ENCODE assay signal across 21 cellular contexts in genomic region chr5:180289433-180289832, GRCh38. TPM values are rescaled to one million over a fixed set of nuclear protein-coding genes. Genes with fewer than 3 reads are reported as not detected.
A peak's percentile ranks its signal among the peaks of the same experiment; 100 is the strongest.
DNase-seq lines count a peak whose midpoint lies in the region; ATAC-seq and TF ChIP-seq lines count a peak whose summit lies in the region.
"Had no signal": no experiment of that assay in that cellular context is flagged by ENCODE, and none has a peak within 500 bp of the region (broad histone marks: within the 10 kb centered on the region; RNA-seq: fewer than 3 reads in every experiment).

No MANE protein-coding gene starts in this region.

- POLR2A ChIA-PET in SK-N-SH (lab: Yijun Ruan, JAX): no interaction called here
- POLR2A ChIA-PET in activated CD4-positive, alpha-beta memory T cell treated with anti-CD3 and anti-CD28 coated beads for 36 hours (lab: Charles Lee): no interaction called here

- H3K9me3 ChIP-seq in CD4-positive, CD25-positive, alpha-beta regulatory T cell (ENCODE audit: control insufficient read depth in 2 of 2, low read length in 2 of 2): no peaks in the 10 kb centered on the region
- H3K9me3 ChIP-seq in SK-N-SH (no peaks in the 10 kb centered on the region), SJCRH30 (replicated peaks) (peaks cover 7% of the 10 kb centered on the region)
- H3K9me3 ChIP-seq: neutrophil, Peyer's patch, uterus had no signal

- peak overlapping the region in 3 of 4 donors; percentile 46 to 84 (median 62) for H3K4me3 Mint-ChIP-seq in CD4-positive, CD25-positive, alpha-beta regulatory T cell
- no peak overlapping the region for H3K4me3 Mint-ChIP-seq in activated CD4-positive, alpha-beta memory T cell treated with anti-CD3 and anti-CD28 coated beads for 36 hours
- H3K4me3 Mint-ChIP-seq: dendritic cell treated with granulocyte-macrophage colony-stimulating factor and Interleukin-4, amounts not matched to agents 40 ng/mL and 50 ng/mL, for 4 days had no signal

- H3K36me3 ChIP-seq in CD4-positive, CD25-positive, alpha-beta regulatory T cell (ENCODE audit: control insufficient read depth, insufficient read depth, low read length): peaks cover 12% of the 10 kb centered on the region
- H3K36me3 ChIP-seq in SK-N-SH (replicated peaks in 1 of 2; ENCODE audit: control insufficient read depth in 1 of 2, insufficient read depth in 2 of 2, low read length in 1 of 2) (peaks cover 4 to 13% of the 10 kb centered on the region in 2 experiments), SJCRH30 (peaks cover 25% of the 10 kb centered on the region)
- H3K36me3 ChIP-seq: Peyer's patch, uterus had no signal

- TF ChIP-seq RAD21 in SK-N-SH (IDR thresholded peaks at IDR 0.05; ENCODE audit: low read length): no peak

- peaks cover 12% of the 10 kb centered on the region for H4K20me1 ChIP-seq in SK-N-SH (ENCODE audit: insufficient read depth)

- no peak overlapping the region for H2AFZ ChIP-seq in SK-N-SH (ENCODE audit: low read depth)

- H3K9me2 ChIP-seq in SK-N-SH: no peaks in the 10 kb centered on the region

- no peak for DNase-seq in CD4-positive, CD25-positive, alpha-beta regulatory T cell
- DNase-seq in HPDE6-E6E7 (ENCODE audit: extremely low spot score): peak; percentile 34
- peak; percentile 62 for DNase-seq in SK-N-SH
- DNase-seq in left lobe of liver (ENCODE audit: low spot score): no peak
- no peak for DNase-seq in SJCRH30
- no peak for DNase-seq in activated CD4-positive, alpha-beta memory T cell treated with anti-CD3 and anti-CD28 coated beads for 36 hours
- DNase-seq: activated CD4-positive, alpha-beta T cell treated with anti-CD3 and anti-CD28 coated beads, Interleukin-2, amount 10 ng/mL, durations not matched to agents 24 days and 14 days; activated T-cell treated with anti-CD3 and anti-CD28 coated beads, Interleukin-2, amount 50 U/mL, for 72 hours; amniotic stem cell; H7; KBM-7; NCI-H187 treated with DMSO at 0.1 percent for 48 hours; Peyer's patch; stimulated activated naive CD4-positive, alpha-beta T cell; T-helper 2 cell; uterus had no signal

- no peak overlapping the region for H3K27ac ChIP-seq in CD4-positive, CD25-positive, alpha-beta regulatory T cell (ENCODE audit: insufficient read depth, low read length, poor library complexity, severe bottlenecking)
- H3K27ac ChIP-seq in SK-N-SH (ENCODE audit: low read depth in 2 of 2, low read length in 1 of 2) (no peak overlapping the region; a peak in 1 of 4 replicates), SJCRH30 (no peak overlapping the region)
- H3K27ac ChIP-seq: neutrophil, Peyer's patch, uterus had no signal

- no peak overlapping the region for H3K4me3 ChIP-seq in CD4-positive, CD25-positive, alpha-beta regulatory T cell (ENCODE audit: low read depth, low read length)
- H3K4me3 ChIP-seq in SK-N-SH (ENCODE audit: low read depth in 2 of 2, low read length in 1 of 2) (no peak overlapping the region), SJCRH30 (no peak overlapping the region)
- H3K4me3 ChIP-seq: Peyer's patch, uterus had no signal

- H3K4me1 ChIP-seq in CD4-positive, CD25-positive, alpha-beta regulatory T cell (ENCODE audit: control insufficient read depth, insufficient read depth, low read length, poor library complexity, severe bottlenecking): peaks cover 29% of the 10 kb centered on the region
- H3K4me1 ChIP-seq in SK-N-SH (ENCODE audit: control insufficient read depth in 1 of 2, insufficient read depth in 2 of 2, low read depth in 1 of 2, low read length in 1 of 2) (peaks cover 0 to 39% of the 10 kb centered on the region in 2 experiments; a peak in 2 of 4 replicates), SJCRH30 (peaks cover 2% of the 10 kb centered on the region; the same call in 1 of the 2 replicates)

- TF ChIP-seq EP300 in SK-N-SH (IDR thresholded peaks at IDR 0.05; ENCODE audit: borderline replicate concordance in 1 of 2, low read depth in 1 of 2, low read length in 1 of 2): peak in 1 of 2 experiments; percentile 36; a peak in 1 of 4 replicates

- CTCF ChIA-PET in SK-N-SH (lab: Yijun Ruan, JAX): interaction anchor here (0.6 to 7.6 kb wide), 8 partner anchors 8 to 183 kb away, joined by 3 to 71 read pairs (median 7); partner anchors contain the start of gene RASGEF1C
- CTCF ChIA-PET in activated CD4-positive, alpha-beta memory T cell treated with anti-CD3 and anti-CD28 coated beads for 36 hours (lab: Charles Lee): interaction anchor here (0.6 to 8.0 kb wide), 4 partner anchors 26 to 584 kb away, joined by 3 to 155 read pairs (median 19); no protein-coding TSS in a partner anchor

- H3K27me3 ChIP-seq in CD4-positive, CD25-positive, alpha-beta regulatory T cell (ENCODE audit: control insufficient read depth, insufficient read depth, low read length): no peaks in the 10 kb centered on the region
- H3K27me3 ChIP-seq in SK-N-SH (ENCODE audit: insufficient read depth) (no peaks in the 10 kb centered on the region), SJCRH30 (no peaks in the 10 kb centered on the region)
- H3K27me3 ChIP-seq: Peyer's patch, uterus had no signal

- H3K4me2 ChIP-seq in SK-N-SH: no peak overlapping the region

- no peak overlapping the region for H3K27ac Mint-ChIP-seq in CD4-positive, CD25-positive, alpha-beta regulatory T cell
- H3K27ac Mint-ChIP-seq in activated CD4-positive, alpha-beta memory T cell treated with anti-CD3 and anti-CD28 coated beads for 36 hours: no peak overlapping the region
- H3K27ac Mint-ChIP-seq: activated CD4-positive, alpha-beta T cell treated with anti-CD3 and anti-CD28 coated beads, Interleukin-2, amount 10 ng/mL, durations not matched to agents 24 days and 14 days; activated T-cell treated with anti-CD3 and anti-CD28 coated beads, Interleukin-2, amount 50 U/mL, for 72 hours; dendritic cell treated with granulocyte-macrophage colony-stimulating factor and Interleukin-4, amounts not matched to agents 40 ng/mL and 50 ng/mL, for 4 days had no signal

- TF ChIP-seq CTCF in SK-N-SH (IDR thresholded peaks at IDR 0.05): no peak

- H3K9me3 Mint-ChIP-seq in CD4-positive, CD25-positive, alpha-beta regulatory T cell: no peaks in the 10 kb centered on the region
- H3K9me3 Mint-ChIP-seq in activated CD4-positive, alpha-beta memory T cell treated with anti-CD3 and anti-CD28 coated beads for 36 hours: no peaks in the 10 kb centered on the region
- H3K9me3 Mint-ChIP-seq: activated CD4-positive, alpha-beta T cell treated with anti-CD3 and anti-CD28 coated beads, Interleukin-2, amount 10 ng/mL, durations not matched to agents 24 days and 14 days; activated T-cell treated with anti-CD3 and anti-CD28 coated beads, Interleukin-2, amount 50 U/mL, for 72 hours; dendritic cell treated with granulocyte-macrophage colony-stimulating factor and Interleukin-4, amounts not matched to agents 40 ng/mL and 50 ng/mL, for 4 days had no signal

- H3K36me3 Mint-ChIP-seq in CD4-positive, CD25-positive, alpha-beta regulatory T cell: peaks cover 19% of the 10 kb centered on the region
- H3K36me3 Mint-ChIP-seq in activated CD4-positive, alpha-beta memory T cell treated with anti-CD3 and anti-CD28 coated beads for 36 hours: peaks cover 22% of the 10 kb centered on the region

- H3F3A ChIP-seq in SK-N-SH (replicated peaks; ENCODE audit: insufficient read depth): peaks cover 3% of the 10 kb centered on the region

- 64% methylated on average over 3 of the region's 3 CpGs for WGBS in SK-N-SH (ENCODE audit: low lambda C conversion rate)

- no peak for ATAC-seq in CD4-positive, CD25-positive, alpha-beta regulatory T cell (ENCODE audit: low read depth in 2 of 2)
- ATAC-seq in left lobe of liver (peak; percentile 6), HG03139 (IDR thresholded peaks at IDR 0.05; ENCODE audit: unreplicated experiment) (no peak), GM19463 (IDR thresholded peaks at IDR 0.05; ENCODE audit: unreplicated experiment) (no peak)
- ATAC-seq: activated T-cell treated with anti-CD3 and anti-CD28 coated beads, Interleukin-2, amount 50 U/mL, for 72 hours had no signal

- peaks cover 68% of the 10 kb centered on the region for H3K79me2 ChIP-seq in SK-N-SH (ENCODE audit: insufficient read depth)

- H3K27me3 Mint-ChIP-seq in CD4-positive, CD25-positive, alpha-beta regulatory T cell: peaks cover 16% of the 10 kb centered on the region
- no peaks in the 10 kb centered on the region for H3K27me3 Mint-ChIP-seq in activated CD4-positive, alpha-beta memory T cell treated with anti-CD3 and anti-CD28 coated beads for 36 hours
- H3K27me3 Mint-ChIP-seq: activated CD4-positive, alpha-beta T cell treated with anti-CD3 and anti-CD28 coated beads, Interleukin-2, amount 10 ng/mL, durations not matched to agents 24 days and 14 days; B cell had no signal

- peaks cover 30 to 63% (median 43%) of the 10 kb centered on the region in 4 donors for H3K4me1 Mint-ChIP-seq in CD4-positive, CD25-positive, alpha-beta regulatory T cell
- peaks cover 25% of the 10 kb centered on the region for H3K4me1 Mint-ChIP-seq in activated CD4-positive, alpha-beta memory T cell treated with anti-CD3 and anti-CD28 coated beads for 36 hours (ENCODE audit: low read depth)

- H3K9ac ChIP-seq in SK-N-SH: no peak overlapping the region

- intact Hi-C loops in activated CD4-positive, alpha-beta memory T cell treated with anti-CD3 and anti-CD28 coated beads for 36 hours (cut with micrococcal nuclease): no loop called here

TF ChIP-seq in SK-N-SH, 30 proteins besides CTCF, POLR2A, EP300 and RAD21:
- TF ChIP-seq FOXM1 (IDR thresholded peaks at IDR 0.05; ENCODE audit: low read depth) (no peak), FOXJ3 (CRISPR knock-in tag; IDR thresholded peaks at IDR 0.05) (no peak), GATA2 (CRISPR knock-in tag; IDR thresholded peaks at IDR 0.05) (peak; percentile 56), RCOR1 (IDR thresholded peaks at IDR 0.05; ENCODE audit: low read length) (peak; percentile 55; the same call in 1 of the 2 replicates)

RNA-seq across cellular contexts. Expression of gene MAPK9, which starts 2.5 kb away (rescaled TPM):
- total RNA-seq in CD4-positive, CD25-positive, alpha-beta regulatory T cell: 28.1 TPM
- 10 to 100 TPM; 18.5 to 35.4 (median 22.7) TPM for polyA plus RNA-seq in CD4-positive, CD25-positive, alpha-beta regulatory T cell
- 23.9 and 26.2 TPM in 2 replicates for polyA plus RNA-seq in SK-N-SH (2012; rRNA removed)
- 30.9 and 34.3 TPM in 2 replicates for polyA plus RNA-seq in SK-N-SH (2012; cell fraction: cytosol; rRNA removed)
- polyA plus RNA-seq in SK-N-SH (2012; cell fraction: nucleus; rRNA removed): 19.0 and 25.9 TPM in 2 replicates
- 15.0 TPM for total RNA-seq in left lobe of liver
- total RNA-seq in SJCRH30 (2014; rRNA removed; shearing (Covaris generic)): 44.5 and 46.6 TPM in 2 replicates
- total RNA-seq in activated CD4-positive, alpha-beta memory T cell treated with anti-CD3 and anti-CD28 coated beads for 36 hours: 10 to 100 TPM; 41.7 to 43.2 TPM

Comparison
In these comparisons a context has a peak if more than half of its experiments do, and no peak if none do; other contexts are left out.
1. DNase-seq: peak in HPDE6-E6E7 (single experiment) and SK-N-SH (single experiment); none in CD4-positive, CD25-positive, alpha-beta regulatory T cell (0 of 3), left lobe of liver (single experiment), SJCRH30 (0 of 2) and activated CD4-positive, alpha-beta memory T cell treated with anti-CD3 and anti-CD28 coated beads for 36 hours (single experiment).